ENCODE assay signal across 36 cellular contexts in the genomic region with DNA sequence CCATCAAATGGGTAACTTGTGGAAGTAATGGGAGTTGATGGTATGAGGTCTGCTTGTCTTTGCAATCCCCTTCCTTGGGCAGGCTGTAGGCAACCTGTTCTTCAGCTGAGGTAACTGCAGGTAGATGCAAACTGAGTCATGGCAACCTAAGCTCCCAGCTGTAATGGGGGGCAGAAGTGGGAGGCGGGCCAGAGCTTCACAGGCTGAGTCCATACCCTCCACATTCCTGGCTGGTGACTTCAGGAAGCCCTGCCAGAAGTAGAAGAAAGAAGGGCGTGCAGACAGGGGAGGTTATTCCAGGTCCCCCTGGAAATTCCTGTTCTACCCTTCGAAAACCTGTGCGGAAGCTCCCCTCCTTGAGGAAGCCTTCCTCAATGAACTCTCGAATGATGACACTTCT. TPM values are rescaled to one million over a fixed set of nuclear protein-coding genes. Genes with fewer than 3 reads are reported as not detected.
DNase-seq lines count a peak whose midpoint lies in the region; ATAC-seq, FAIRE-seq and TF ChIP-seq lines count a peak whose summit lies in the region.
"Had no signal": no experiment of that assay in that cellular context is flagged by ENCODE, and none has a peak within 500 bp of the region (broad histone marks: within the 10 kb centered on the region; RNA-seq: fewer than 3 reads in every experiment).

No MANE protein-coding gene starts in this region.

- H3K4me2 ChIP-seq in smooth muscle cell = no peak overlapping the region
- H3K4me2 ChIP-seq: A549, hepatocyte had no signal

- H3K36me3 ChIP-seq in bronchial epithelial cell (ENCODE audit: control insufficient read depth, insufficient read depth, low read length) (no peaks in the 10 kb centered on the region), smooth muscle cell (ENCODE audit: low read depth) (no peaks in the 10 kb centered on the region)
- H3K36me3 ChIP-seq: ascending aorta, gastroesophageal sphincter, left ventricle myocardium inferior, right atrium auricular region, tibial artery had no signal

- H3K27ac ChIP-seq in smooth muscle cell (ENCODE audit: low read depth) = no peak overlapping the region
- H3K27ac ChIP-seq: A549, ascending aorta, gastroesophageal sphincter, hepatocyte, HL-60, left ventricle myocardium inferior, parathyroid adenoma, right atrium auricular region, tibial artery had no signal

- H3K9ac ChIP-seq in smooth muscle cell (ENCODE audit: low read depth) = no peak overlapping the region
- H3K9ac ChIP-seq: parathyroid adenoma had no signal

- H3K4me1 ChIP-seq in smooth muscle cell (ENCODE audit: low read depth) = peaks cover 9% of the 10 kb centered on the region
- H3K4me1 ChIP-seq: A549, ascending aorta, parathyroid adenoma had no signal

- H2AFZ ChIP-seq in smooth muscle cell (ENCODE audit: low read depth) = no peak overlapping the region
- H2AFZ ChIP-seq: hepatocyte, parathyroid adenoma had no signal

- no peaks in the 10 kb centered on the region for H3K9me3 ChIP-seq in smooth muscle cell (replicated peaks; ENCODE audit: low read depth)
- H3K9me3 ChIP-seq: A549, ascending aorta, gastroesophageal sphincter, left ventricle myocardium inferior, right atrium auricular region, tibial artery had no signal

- TF ChIP-seq RAD21 in Ishikawa (IDR thresholded peaks at IDR 0.05; ENCODE audit: low read depth) = no peak

- 83% methylated on average over 5 of the region's 5 CpGs for WGBS in smooth muscle cell (ENCODE audit: low lambda C conversion rate)

- H4K20me1 ChIP-seq in smooth muscle cell (ENCODE audit: low read depth) = peaks cover 71% of the 10 kb centered on the region

- no peak for TF ChIP-seq EP300 in Ishikawa (IDR thresholded peaks at IDR 0.05; ENCODE audit: borderline replicate concordance)

- ATAC-seq in activated CD8-positive, alpha-beta memory T cell treated with anti-CD3 and anti-CD28 coated beads, Interleukin-2, amount 10 ng/mL, durations not matched to agents 7 days and 5 days = no peak
- ATAC-seq: A549, gastroesophageal sphincter had no signal

- TF ChIP-seq CTCF in bronchial epithelial cell (IDR thresholded peaks at IDR 0.05; ENCODE audit: insufficient read depth, low read length, severe bottlenecking) (no peak), smooth muscle cell (IDR thresholded peaks at IDR 0.05; ENCODE audit: borderline replicate concordance, insufficient read depth, poor library complexity, severe bottlenecking) (no peak)

- DNase-seq in EL (peak; percentile 34), bronchial epithelial cell (ENCODE audit: low read depth) (peak; percentile 86), iris pigment epithelial cell (ENCODE audit: low read depth) (peak; percentile 28), smooth muscle cell (lab: John Stamatoyannopoulos, UW; ENCODE audit: unreplicated experiment) (no peak)
- no peak for DNase-seq in stimulated activated CD4-positive, alpha-beta T cell treated with anti-CD3 and anti-CD28 coated beads, Interleukin-15, amount 100 ng/mL, for 24 hours
- DNase-seq in T-helper 2 cell treated with Interferon-gamma antibody and Interleukin-4, amounts not matched to agents 5 μg/mL and 100 μg/mL, for 36 hours (ENCODE audit: low spot score) = no peak
- no peak for DNase-seq in activated CD8-positive, alpha-beta memory T cell treated with anti-CD3 and anti-CD28 coated beads, Interleukin-2, amount 10 ng/mL, durations not matched to agents 7 days and 5 days
- DNase-seq: activated CD4-positive, alpha-beta T cell treated with anti-CD3 and anti-CD28 coated beads, Interleukin-2, amount 50 U/mL, for 1 hour; activated CD4-positive, CD25-positive, alpha-beta regulatory T cell; activated effector memory CD4-positive, alpha-beta T cell treated with anti-CD3 and anti-CD28 coated beads, Interleukin-2, amount 50 U/mL, for 16 hours; activated naive CD8-positive, alpha-beta T cell treated with anti-CD3 and anti-CD28 coated beads, Interleukin-2, amount 10 ng/mL, durations not matched to agents 7 days and 5 days; activated T-cell treated with anti-CD3 and anti-CD28 coated beads, Interleukin-2, amount 50 U/mL, for 24 hours; Calu3; caudate nucleus; cortex of kidney; H7; immature natural killer cell; Kasumi-1; left ventricle myocardium inferior; NCI-H2107; NCI-H446 treated with DMSO at 0.1 percent for 48 hours; NCI-H774; small intestine; stimulated activated CD4-positive, alpha-beta T cell treated with anti-CD3 and anti-CD28 coated beads, Interleukin-2, amount 100 ng/mL, for 24 hours; stimulated activated CD8-positive, alpha-beta memory T cell treated with anti-CD3 and anti-CD28 coated beads, Interleukin-4, amount 100 ng/mL, for 48 hours; T-helper 1 cell; tibial artery had no signal

- H3F3A ChIP-seq in smooth muscle cell (ENCODE audit: low read depth) = no peaks in the 10 kb centered on the region

- H3K27me3 ChIP-seq in bronchial epithelial cell (ENCODE audit: control insufficient read depth, insufficient read depth, low read length) (no peaks in the 10 kb centered on the region), smooth muscle cell (ENCODE audit: low read depth) (no peaks in the 10 kb centered on the region)
- H3K27me3 ChIP-seq: ascending aorta, gastroesophageal sphincter, hepatocyte, right atrium auricular region, tibial artery had no signal

- H3K9me3 Mint-ChIP-seq in T-helper 2 cell treated with Interferon-gamma antibody and Interleukin-4, amounts not matched to agents 5 μg/mL and 100 μg/mL, for 36 hours = no peaks in the 10 kb centered on the region
- H3K9me3 Mint-ChIP-seq in activated CD8-positive, alpha-beta memory T cell treated with anti-CD3 and anti-CD28 coated beads, Interleukin-2, amount 10 ng/mL, durations not matched to agents 7 days and 5 days (ENCODE audit: low read depth) = no peaks in the 10 kb centered on the region
- H3K9me3 Mint-ChIP-seq: activated naive CD8-positive, alpha-beta T cell treated with anti-CD3 and anti-CD28 coated beads, Interleukin-2, amount 10 ng/mL, durations not matched to agents 7 days and 5 days; activated T-cell treated with anti-CD3 and anti-CD28 coated beads, Interleukin-2, amount 50 U/mL, for 24 hours had no signal

- no peaks in the 10 kb centered on the region for H3K36me3 Mint-ChIP-seq in T-helper 2 cell treated with Interferon-gamma antibody and Interleukin-4, amounts not matched to agents 5 μg/mL and 100 μg/mL, for 36 hours (ENCODE audit: low read depth)
- no peaks in the 10 kb centered on the region for H3K36me3 Mint-ChIP-seq in activated CD8-positive, alpha-beta memory T cell treated with anti-CD3 and anti-CD28 coated beads, Interleukin-2, amount 10 ng/mL, durations not matched to agents 7 days and 5 days
- H3K36me3 Mint-ChIP-seq: activated naive CD8-positive, alpha-beta T cell treated with anti-CD3 and anti-CD28 coated beads, Interleukin-2, amount 10 ng/mL, durations not matched to agents 7 days and 5 days had no signal

- FAIRE-seq in bronchial epithelial cell (lab: Jason Lieb, UNC) = no peak
- FAIRE-seq: A549, small intestine, TTC549 had no signal

- no peak overlapping the region for H3K4me3 Mint-ChIP-seq in T-helper 2 cell treated with Interferon-gamma antibody and Interleukin-4, amounts not matched to agents 5 μg/mL and 100 μg/mL, for 36 hours
- H3K4me3 Mint-ChIP-seq in activated CD8-positive, alpha-beta memory T cell treated with anti-CD3 and anti-CD28 coated beads, Interleukin-2, amount 10 ng/mL, durations not matched to agents 7 days and 5 days = no peak overlapping the region
- H3K4me3 Mint-ChIP-seq: activated naive CD8-positive, alpha-beta T cell treated with anti-CD3 and anti-CD28 coated beads, Interleukin-2, amount 10 ng/mL, durations not matched to agents 7 days and 5 days; activated T-cell treated with anti-CD3 and anti-CD28 coated beads, Interleukin-2, amount 50 U/mL, for 24 hours; immature natural killer cell had no signal

- peaks cover 45% of the 10 kb centered on the region for H3K79me2 ChIP-seq in smooth muscle cell (ENCODE audit: low read depth)

- no peak overlapping the region for H3K4me3 ChIP-seq in bronchial epithelial cell (ENCODE audit: low read depth, low read length)
- H3K4me3 ChIP-seq in smooth muscle cell = no peak overlapping the region
- H3K4me3 ChIP-seq: A549, ascending aorta, gastroesophageal sphincter, hepatocyte, left ventricle myocardium inferior, right atrium auricular region, tibial artery had no signal

- no peak overlapping the region for H3K27ac Mint-ChIP-seq in T-helper 2 cell treated with Interferon-gamma antibody and Interleukin-4, amounts not matched to agents 5 μg/mL and 100 μg/mL, for 36 hours
- H3K27ac Mint-ChIP-seq in activated CD8-positive, alpha-beta memory T cell treated with anti-CD3 and anti-CD28 coated beads, Interleukin-2, amount 10 ng/mL, durations not matched to agents 7 days and 5 days = no peak overlapping the region
- H3K27ac Mint-ChIP-seq: activated naive CD8-positive, alpha-beta T cell treated with anti-CD3 and anti-CD28 coated beads, Interleukin-2, amount 10 ng/mL, durations not matched to agents 7 days and 5 days; activated T-cell treated with anti-CD3 and anti-CD28 coated beads, Interleukin-2, amount 50 U/mL, for 24 hours; immature natural killer cell had no signal

- H3K4me1 Mint-ChIP-seq in T-helper 2 cell treated with Interferon-gamma antibody and Interleukin-4, amounts not matched to agents 5 μg/mL and 100 μg/mL, for 36 hours (ENCODE audit: low read depth) = no peaks in the 10 kb centered on the region
- H3K4me1 Mint-ChIP-seq in activated CD8-positive, alpha-beta memory T cell treated with anti-CD3 and anti-CD28 coated beads, Interleukin-2, amount 10 ng/mL, durations not matched to agents 7 days and 5 days = peaks cover 3% of the 10 kb centered on the region
- H3K4me1 Mint-ChIP-seq: activated naive CD8-positive, alpha-beta T cell treated with anti-CD3 and anti-CD28 coated beads, Interleukin-2, amount 10 ng/mL, durations not matched to agents 7 days and 5 days; immature natural killer cell had no signal

- peaks cover 20% of the 10 kb centered on the region for H3K27me3 Mint-ChIP-seq in T-helper 2 cell treated with Interferon-gamma antibody and Interleukin-4, amounts not matched to agents 5 μg/mL and 100 μg/mL, for 36 hours (ENCODE audit: low read depth)
- H3K27me3 Mint-ChIP-seq in activated CD8-positive, alpha-beta memory T cell treated with anti-CD3 and anti-CD28 coated beads, Interleukin-2, amount 10 ng/mL, durations not matched to agents 7 days and 5 days = peaks cover 43% of the 10 kb centered on the region

- CTCF ChIA-PET in activated CD8-positive, alpha-beta memory T cell treated with anti-CD3 and anti-CD28 coated beads, Interleukin-2, amount 10 ng/mL, durations not matched to agents 7 days and 5 days (lab: Charles Lee) = no interaction called here

TF ChIP-seq in Ishikawa, 13 proteins besides CTCF, POLR2A, EP300 and RAD21 (continues in another document):
- TF ChIP-seq ZBTB7A (IDR thresholded peaks at IDR 0.05; ENCODE audit: low read depth) = no peak
- TF ChIP-seq, protein P1, sequence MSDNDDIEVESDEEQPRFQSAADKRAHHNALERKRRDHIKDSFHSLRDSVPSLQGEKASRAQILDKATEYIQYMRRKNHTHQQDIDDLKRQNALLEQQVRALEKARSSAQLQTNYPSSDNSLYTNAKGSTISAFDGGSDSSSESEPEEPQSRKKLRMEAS (IDR thresholded peaks at IDR 0.05) = no peak
- 0 out of 2 replicates have a peak, but pooled peaks have one; percentile 9 for TF ChIP-seq TEAD4 (IDR thresholded peaks at IDR 0.05)

RNA-seq across cellular contexts. Expression of gene ARHGEF11, which starts 44.9 kb away (rescaled TPM):
- total RNA-seq in bronchial epithelial cell = 12.4 and 22.3 TPM in 2 replicates
- total RNA-seq in smooth muscle cell = 15.1 and 22.4 TPM in 2 replicates
- polyA plus RNA-seq in smooth muscle cell = 18.1 and 20.1 TPM in 2 replicates
- 1 to 10 TPM in 1 of 2 experiments, under 1 TPM in 1; 0.66 to 6.1 TPM for total RNA-seq in activated CD8-positive, alpha-beta memory T cell treated with anti-CD3 and anti-CD28 coated beads, Interleukin-2, amount 10 ng/mL, durations not matched to agents 7 days and 5 days

Comparison
In these comparisons a context has a peak if more than half of its experiments do, and no peak if none do; other contexts are left out.
1. DNase-seq: peak in EL (single experiment), bronchial epithelial cell (single experiment) and iris pigment epithelial cell (single experiment); none in smooth muscle cell (single experiment), stimulated activated CD4-positive, alpha-beta T cell treated with anti-CD3 and anti-CD28 coated beads, Interleukin-15, amount 100 ng/mL, for 24 hours (single experiment), T-helper 2 cell treated with Interferon-gamma antibody and Interleukin-4, amounts not matched to agents 5 μg/mL and 100 μg/mL, for 36 hours (single experiment) and activated CD8-positive, alpha-beta memory T cell treated with anti-CD3 and anti-CD28 coated beads, Interleukin-2, amount 10 ng/mL, durations not matched to agents 7 days and 5 days (single experiment).